11 cellular contexts compared by ENCODE assay signal in genomic region chr15:75666823-75667501, GRCh38. TPM values are rescaled to one million over a fixed set of nuclear protein-coding genes. Genes with fewer than 3 reads are reported as not detected.
A peak's percentile ranks its signal among the peaks of the same experiment; 100 is the strongest.
DNase-seq lines count a peak whose midpoint lies in the region; ATAC-seq, FAIRE-seq and TF ChIP-seq lines count a peak whose summit lies in the region.
"Had no signal": no experiment of that assay in that cellular context is flagged by ENCODE, and none has a peak within 500 bp of the region (broad histone marks: within the 10 kb centered on the region; RNA-seq: fewer than 3 reads in every experiment).

No MANE protein-coding gene starts in this region.

- no peaks in the 10 kb centered on the region for H3K36me3 ChIP-seq in psoas muscle (ENCODE audit: insufficient read depth in 1 of 2, low read depth in 1 of 2)

- no peak for TF ChIP-seq CTCF in psoas muscle (IDR thresholded peaks at IDR 0.05)

- H3K27ac ChIP-seq in psoas muscle, result peak overlapping the region; percentile 65

- H3K4me3 ChIP-seq in psoas muscle, result no peak overlapping the region

- H3K4me1 ChIP-seq in psoas muscle, result peaks cover 13% of the 10 kb centered on the region

- peak; percentile 84 for FAIRE-seq in RCC 7860 (lab: Jason Lieb, UNC)
- FAIRE-seq: GM18507 had no signal

- intact Hi-C loops in psoas muscle (cut with DNase I), result no loop called here

- no peaks in the 10 kb centered on the region for H3K27me3 ChIP-seq in psoas muscle (ENCODE audit: insufficient read depth in 3 of 3, low read length in 2 of 3)

- peak; percentile 99 for DNase-seq in Daoy (ENCODE audit: low read depth)
- DNase-seq in RCC 7860 (ENCODE audit: low spot score), result peak; percentile 98
- DNase-seq in fibroblast of peridontal ligament (ENCODE audit: extremely low read depth), result peak; percentile 99
- peak; percentile 78 to 81 for DNase-seq in psoas muscle
- DNase-seq in NCI-H774 (lab: John Stamatoyannopoulos, UW), result no peak
- no peak for DNase-seq in NCI-H1694 treated with DMSO at 0.1 percent for 48 hours (lab: John Stamatoyannopoulos, UW)
- no peak for DNase-seq in D341Med (ENCODE audit: low spot score)
- DNase-seq: activated naive CD8-positive, alpha-beta T cell treated with anti-CD3 and anti-CD28 coated beads for 36 hours; MM.1S had no signal

- WGBS in psoas muscle, 3 donors, result 30 to 34% (median 34%) methylated on average over 15 of the region's 15 CpGs

- H3K9me3 ChIP-seq in psoas muscle, result no peaks in the 10 kb centered on the region

- ATAC-seq in psoas muscle (peak; percentile 64 to 76 (median 72)), GM18519 (IDR thresholded peaks at IDR 0.05; ENCODE audit: low FRiP score, unreplicated experiment) (no peak)

RNA-seq across cellular contexts. Expression of gene SNX33, which starts 19.2 kb away (rescaled TPM):
- 7.1 and 7.8 TPM in 2 replicates for total RNA-seq in Daoy (2014; rRNA removed; shearing (Covaris generic))
- 1 to 10 TPM; 3.5 to 8.0 (median 3.9) TPM for total RNA-seq in psoas muscle
- 1 to 10 TPM; 3.7 to 4.4 (median 3.8) TPM for polyA plus RNA-seq in psoas muscle

RNA-seq across cellular contexts. Expression of gene IMP3, which starts 26.9 kb away (rescaled TPM):
- 115 and 126 TPM in 2 replicates for total RNA-seq in Daoy (2014; rRNA removed; shearing (Covaris generic))
- 10 to 100 TPM; 41.6 to 51.0 (median 43.8) TPM for total RNA-seq in psoas muscle
- polyA plus RNA-seq in psoas muscle, result 10 to 100 TPM; 45.0 to 95.9 (median 87.3) TPM

RNA-seq across cellular contexts. Expression of gene SNUPN, which starts 41.4 kb away (rescaled TPM):
- total RNA-seq in Daoy (2014; rRNA removed; shearing (Covaris generic)), result 36.0 and 41.4 TPM in 2 replicates
- 10 to 100 TPM; 17.1 to 21.9 (median 19.0) TPM for total RNA-seq in psoas muscle
- polyA plus RNA-seq in psoas muscle, result 10 to 100 TPM; 29.5 to 40.9 (median 31.5) TPM

RNA-seq across cellular contexts. Expression of gene CSPG4, which starts 45.7 kb away (rescaled TPM):
- total RNA-seq in Daoy (2014; rRNA removed; shearing (Covaris generic)), result 21.2 and 24.7 TPM in 2 replicates
- total RNA-seq in psoas muscle, result 10 to 100 TPM; 15.8 to 49.5 (median 34.0) TPM
- 10 to 100 TPM in 2 of 3 donors, 1 to 10 TPM in 1; 8.1 to 15.9 (median 10.6) TPM for polyA plus RNA-seq in psoas muscle
- total RNA-seq: activated naive CD8-positive, alpha-beta T cell treated with anti-CD3 and anti-CD28 coated beads for 36 hours had no signal

Comparison
In these comparisons a context has a peak if more than half of its experiments do, and no peak if none do; other contexts are left out.
1. DNase-seq: peak in Daoy (single experiment), RCC 7860 (single experiment), fibroblast of peridontal ligament (single experiment) and psoas muscle (2 of 2); none in NCI-H774 (single experiment), NCI-H1694 treated with DMSO at 0.1 percent for 48 hours (single experiment) and D341Med (single experiment).